22 cellular contexts compared by ENCODE assay signal in genomic region chr1:82695443-82695842, GRCh38.
"Had no signal": no experiment of that assay in that cellular context is flagged by ENCODE, and none has a peak within 500 bp of the region (broad histone marks: within the 10 kb centered on the region; RNA-seq: fewer than 3 reads in every experiment).

No MANE protein-coding gene starts in this region.

- H3K36me3 Mint-ChIP-seq: activated naive CD8-positive, alpha-beta T cell; naive thymus-derived CD8-positive, alpha-beta T cell; stimulated activated effector memory CD8-positive, alpha-beta T cell treated with anti-CD3 and anti-CD28 coated beads, Interleukin-12 subunit alpha, Interleukin-12 subunit beta, amount 100 ng/mL, for 72 hours; type B pancreatic cell; WTC11 had no signal

- H3K27ac ChIP-seq: esophagus squamous epithelium, gastrocnemius medialis, heart left ventricle, ovary, psoas muscle, testis had no signal

- DNase-seq: activated CD4-positive, alpha-beta T cell treated with anti-CD3 and anti-CD28 coated beads for 36 hours; activated CD4-positive, alpha-beta T cell treated with anti-CD3 and anti-CD28 coated beads, Interleukin-2, amount 50 U/mL, for 48 hours; activated gamma-delta T cell; amniotic stem cell; cortex of kidney; effector CD4-positive, alpha-beta T cell; esophagus squamous epithelium; gastrocnemius medialis; heart left ventricle; kidney glomerular epithelial cell; naive thymus-derived CD8-positive, alpha-beta T cell; ovary; psoas muscle; stimulated activated CD4-positive, alpha-beta T cell treated with anti-CD3 and anti-CD28 coated beads, Interleukin-4, amount 100 ng/mL, for 24 hours; SW 1271; testis had no signal

- H3K9me3 Mint-ChIP-seq: type B pancreatic cell had no signal

- H3K27ac Mint-ChIP-seq: activated CD4-positive, alpha-beta T cell treated with anti-CD3 and anti-CD28 coated beads for 36 hours; activated naive CD8-positive, alpha-beta T cell; naive thymus-derived CD8-positive, alpha-beta T cell; stimulated activated effector memory CD8-positive, alpha-beta T cell treated with anti-CD3 and anti-CD28 coated beads, Interleukin-12 subunit alpha, Interleukin-12 subunit beta, amount 100 ng/mL, for 72 hours; type B pancreatic cell; WTC11 had no signal

- H3K27me3 Mint-ChIP-seq: central memory CD8-positive, alpha-beta T cell; type B pancreatic cell had no signal

- H3K4me1 Mint-ChIP-seq: activated CD4-positive, alpha-beta T cell treated with anti-CD3 and anti-CD28 coated beads for 36 hours; central memory CD8-positive, alpha-beta T cell; naive thymus-derived CD8-positive, alpha-beta T cell; stimulated activated effector memory CD8-positive, alpha-beta T cell treated with anti-CD3 and anti-CD28 coated beads, Interleukin-12 subunit alpha, Interleukin-12 subunit beta, amount 100 ng/mL, for 72 hours; WTC11 had no signal

- H3K4me3 Mint-ChIP-seq: activated CD4-positive, alpha-beta T cell treated with anti-CD3 and anti-CD28 coated beads for 36 hours; activated naive CD8-positive, alpha-beta T cell; central memory CD8-positive, alpha-beta T cell; naive thymus-derived CD8-positive, alpha-beta T cell; stimulated activated effector memory CD8-positive, alpha-beta T cell treated with anti-CD3 and anti-CD28 coated beads, Interleukin-12 subunit alpha, Interleukin-12 subunit beta, amount 100 ng/mL, for 72 hours; type B pancreatic cell; WTC11 had no signal

- H3K27me3 ChIP-seq: esophagus squamous epithelium, gastrocnemius medialis, heart left ventricle, ovary, testis had no signal

- H3K36me3 ChIP-seq: esophagus squamous epithelium, gastrocnemius medialis, heart left ventricle, ovary had no signal

- H3K4me1 ChIP-seq: esophagus squamous epithelium, gastrocnemius medialis, heart left ventricle, psoas muscle, testis had no signal

- H3K4me2 ChIP-seq: smooth muscle cell had no signal

- H3K4me3 ChIP-seq: esophagus squamous epithelium, gastrocnemius medialis, heart left ventricle, ovary, psoas muscle, smooth muscle cell, testis had no signal

- H3K9me3 ChIP-seq: esophagus squamous epithelium, gastrocnemius medialis, ovary, psoas muscle, testis had no signal
